ENCODE assay signal across 27 cellular contexts in genomic region chr7:55224810-55225209, GRCh38.
"Had no signal": no experiment of that assay in that cellular context is flagged by ENCODE, and none has a peak within 500 bp of the region (broad histone marks: within the 10 kb centered on the region; RNA-seq: fewer than 3 reads in every experiment).

No MANE protein-coding gene starts in this region.

- FAIRE-seq: colon, islet of Langerhans, keratinocyte had no signal

- H3K4me1 ChIP-seq: esophagus squamous epithelium, gastrocnemius medialis, heart right ventricle, left lung, lower lobe of right lung had no signal

- H3K27ac Mint-ChIP-seq: mesothelial cell of epicardium, naive B cell had no signal

- ATAC-seq: esophagus mucosa, gastrocnemius medialis, heart right ventricle, left cardiac atrium, left lung, left ventricle myocardium superior, lower lobe of right lung, mucosa of descending colon had no signal

- H3K9me3 ChIP-seq: gastrocnemius medialis, lower lobe of right lung had no signal

- H3K4me3 Mint-ChIP-seq: mesothelial cell of epicardium, naive B cell had no signal

- H3K36me3 Mint-ChIP-seq: mesothelial cell of epicardium had no signal

- H3K27me3 ChIP-seq: dorsolateral prefrontal cortex, esophagus squamous epithelium, gastrocnemius medialis, heart right ventricle, left lung had no signal

- H3K4me1 Mint-ChIP-seq: mesothelial cell of epicardium, naive B cell had no signal

- H3K27ac ChIP-seq: coronary artery, dorsolateral prefrontal cortex, epithelial cell of prostate, esophagus squamous epithelium, gastrocnemius medialis, heart right ventricle, left lung, lower lobe of right lung had no signal

- DNase-seq: dermis blood vessel endothelial cell; dorsolateral prefrontal cortex; effector CD4-positive, alpha-beta T cell; effector memory CD4-positive, alpha-beta T cell; erythroblast; esophagus squamous epithelium; foreskin fibroblast; foreskin melanocyte; gastrocnemius medialis; glutamatergic neuron; head of caudate nucleus; heart right ventricle; hippocampal formation; left cardiac atrium; left lung; left ventricle myocardium superior; lower lobe of right lung; mesenchymal stem cell; mucosa of descending colon; naive B cell had no signal

- H3K4me3 ChIP-seq: coronary artery, dorsolateral prefrontal cortex, esophagus squamous epithelium, gastrocnemius medialis, heart right ventricle, left lung, lower lobe of right lung, mucosa of descending colon had no signal

- H3K36me3 ChIP-seq: esophagus squamous epithelium, gastrocnemius medialis, heart right ventricle, left lung, lower lobe of right lung had no signal
